Comparison of ENCODE assay signal across 19 cellular contexts in genomic region chr6:3361312-3362037, GRCh38.
"Had no signal": no experiment of that assay in that cellular context is flagged by ENCODE, and none has a peak within 500 bp of the region (broad histone marks: within the 10 kb centered on the region; RNA-seq: fewer than 3 reads in every experiment).

No MANE protein-coding gene starts in this region.

- H3K27me3 ChIP-seq: pancreas, sigmoid colon, tibial artery, vagina had no signal

- H3K27me3 Mint-ChIP-seq: activated naive CD8-positive, alpha-beta T cell treated with anti-CD3 and anti-CD28 coated beads for 36 hours had no signal

- H3K4me3 ChIP-seq: lung, pancreas, sigmoid colon, tibial artery, vagina had no signal

- H3K9me3 Mint-ChIP-seq: activated CD4-positive, alpha-beta T cell treated with anti-CD3 and anti-CD28 coated beads, Interleukin-2, amount 10 ng/mL, durations not matched to agents 24 days and 14 days; activated naive CD8-positive, alpha-beta T cell treated with anti-CD3 and anti-CD28 coated beads for 36 hours; activated T-cell treated with anti-CD3 and anti-CD28 coated beads, Interleukin-2, amount 50 U/mL, for 72 hours; neural crest cell; stimulated activated effector memory CD8-positive, alpha-beta T cell treated with anti-CD3 and anti-CD28 coated beads, Interleukin-12 subunit alpha, Interleukin-12 subunit beta, amount 100 ng/mL, for 72 hours had no signal

- H3K36me3 Mint-ChIP-seq: activated naive CD8-positive, alpha-beta T cell treated with anti-CD3 and anti-CD28 coated beads for 36 hours; stimulated activated effector memory CD8-positive, alpha-beta T cell treated with anti-CD3 and anti-CD28 coated beads, Interleukin-12 subunit alpha, Interleukin-12 subunit beta, amount 100 ng/mL, for 72 hours had no signal

- H3K4me3 Mint-ChIP-seq: activated CD4-positive, alpha-beta T cell treated with anti-CD3 and anti-CD28 coated beads, Interleukin-2, amount 10 ng/mL, durations not matched to agents 24 days and 14 days; activated CD8-positive, alpha-beta T cell treated with anti-CD3 and anti-CD28 coated beads, Interleukin-2, amount 10 ng/mL, durations not matched to agents 7 days and 5 days; activated naive CD8-positive, alpha-beta T cell treated with anti-CD3 and anti-CD28 coated beads for 36 hours; activated T-cell treated with anti-CD3 and anti-CD28 coated beads, Interleukin-2, amount 50 U/mL, for 72 hours; neural crest cell; stimulated activated effector memory CD8-positive, alpha-beta T cell treated with anti-CD3 and anti-CD28 coated beads, Interleukin-12 subunit alpha, Interleukin-12 subunit beta, amount 100 ng/mL, for 72 hours had no signal

- FAIRE-seq: pancreas, TTC549 had no signal

- H3K27ac ChIP-seq: pancreas, sigmoid colon, tibial artery, vagina had no signal

- H3K27ac Mint-ChIP-seq: activated CD4-positive, alpha-beta T cell treated with anti-CD3 and anti-CD28 coated beads, Interleukin-2, amount 10 ng/mL, durations not matched to agents 24 days and 14 days; activated CD8-positive, alpha-beta T cell treated with anti-CD3 and anti-CD28 coated beads, Interleukin-2, amount 10 ng/mL, durations not matched to agents 7 days and 5 days; activated naive CD8-positive, alpha-beta T cell treated with anti-CD3 and anti-CD28 coated beads for 36 hours; activated T-cell treated with anti-CD3 and anti-CD28 coated beads, Interleukin-2, amount 50 U/mL, for 72 hours; stimulated activated effector memory CD8-positive, alpha-beta T cell treated with anti-CD3 and anti-CD28 coated beads, Interleukin-12 subunit alpha, Interleukin-12 subunit beta, amount 100 ng/mL, for 72 hours had no signal

- ATAC-seq: activated CD8-positive, alpha-beta T cell treated with anti-CD3 and anti-CD28 coated beads, Interleukin-2, amount 10 ng/mL, durations not matched to agents 7 days and 5 days; activated T-cell treated with anti-CD3 and anti-CD28 coated beads, Interleukin-2, amount 50 U/mL, for 72 hours; pancreas; stimulated activated effector memory CD8-positive, alpha-beta T cell treated with anti-CD3 and anti-CD28 coated beads, Interleukin-12 subunit alpha, Interleukin-12 subunit beta, amount 100 ng/mL, for 72 hours had no signal

- DNase-seq: activated CD4-positive, alpha-beta T cell treated with anti-CD3 and anti-CD28 coated beads, Interleukin-2, amount 10 ng/mL, durations not matched to agents 24 days and 14 days; activated CD4-positive, CD25-positive, alpha-beta regulatory T cell; activated CD8-positive, alpha-beta memory T cell treated with anti-CD3 and anti-CD28 coated beads, Interleukin-2, amount 50 U/mL, for 48 hours; activated CD8-positive, alpha-beta T cell treated with anti-CD3 and anti-CD28 coated beads, Interleukin-2, amount 10 ng/mL, durations not matched to agents 7 days and 5 days; activated naive CD8-positive, alpha-beta T cell treated with anti-CD3 and anti-CD28 coated beads for 36 hours; activated T-cell treated with anti-CD3 and anti-CD28 coated beads, Interleukin-2, amount 50 U/mL, for 72 hours; effector CD8-positive, alpha-beta T cell; foreskin fibroblast; head of caudate nucleus; midbrain; pancreas; sigmoid colon; stimulated activated CD4-positive, alpha-beta T cell treated with anti-CD3 and anti-CD28 coated beads, Interleukin-12 subunit alpha, Interleukin-12 subunit beta, amount 100 ng/mL, for 4 hours; tibial artery had no signal

- H3K36me3 ChIP-seq: pancreas, sigmoid colon, tibial artery, vagina had no signal

- H3K9me3 ChIP-seq: pancreas, sigmoid colon, tibial artery, vagina had no signal
